In genomic region chr1:156815307-156815826, GRCh38 we compare ENCODE assay signal across 9 cellular contexts. TPM values are rescaled to one million over a fixed set of nuclear protein-coding genes. Genes with fewer than 3 reads are reported as not detected.
A peak's percentile ranks its signal among the peaks of the same experiment; 100 is the strongest.
DNase-seq lines count a peak whose midpoint lies in the region; ATAC-seq, FAIRE-seq and TF ChIP-seq lines count a peak whose summit lies in the region.
"Had no signal": no experiment of that assay in that cellular context is flagged by ENCODE, and none has a peak within 500 bp of the region (broad histone marks: within the 10 kb centered on the region; RNA-seq: fewer than 3 reads in every experiment).

No MANE protein-coding gene starts in this region.

- TF ChIP-seq EP300 in A549 (IDR thresholded peaks at IDR 0.05): no peak

- ATAC-seq in A549 (peak; percentile 33 to 37; a peak in 5 of 6 replicates), GM21786 (IDR thresholded peaks at IDR 0.05; ENCODE audit: unreplicated experiment) (no peak)

- H3K9me3 ChIP-seq in A549 (no peaks in the 10 kb centered on the region), KOPT-K1 (ENCODE audit: insufficient read depth, low read length, poor library complexity, severe bottlenecking) (no peaks in the 10 kb centered on the region), mononuclear cell (ENCODE audit: low read depth, low read length) (no peaks in the 10 kb centered on the region)

- H3K27me3 ChIP-seq in mononuclear cell (ENCODE audit: insufficient read depth, low read length): no peaks in the 10 kb centered on the region

- H3K36me3 ChIP-seq in KOPT-K1 (ENCODE audit: insufficient read depth, low read length): no peaks in the 10 kb centered on the region

- no peak for TF ChIP-seq RAD21 in A549 (conservative IDR thresholded peaks at IDR 0.05 in 1 of 2, IDR thresholded peaks at IDR 0.05 in 1 of 2)

- TF ChIP-seq CTCF in A549 (IDR thresholded peaks at IDR 0.05): no peak
- TF ChIP-seq CTCF in choroid plexus epithelial cell (conservative IDR thresholded peaks at IDR 0.05; ENCODE audit: low read depth, low read length): peak; percentile 16

- H3K4me3 ChIP-seq in A549 (no peak overlapping the region), choroid plexus epithelial cell (ENCODE audit: low read depth, low read length) (no peak overlapping the region), mononuclear cell (ENCODE audit: low read length) (peak overlapping the region; percentile 41)

- peak; percentile 27 to 34 for DNase-seq in A549 (ENCODE audit: low read depth in 1 of 2, low spot score in 1 of 2)
- peak; percentile 86 for DNase-seq in choroid plexus epithelial cell (ENCODE audit: low read depth)
- no peak for DNase-seq in DMS79 treated with DMSO at 0.1 percent for 48 hours (lab: John Stamatoyannopoulos, UW)
- DNase-seq in activated CD4-positive, alpha-beta T cell treated with anti-CD3 and anti-CD28 coated beads, Interleukin-2, amount 50 U/mL, for 4 hours: no peak
- DNase-seq in D341Med (ENCODE audit: low spot score): no peak
- DNase-seq: midbrain had no signal

- no peak for TF ChIP-seq POLR2A in A549 (IDR thresholded peaks at IDR 0.05; ENCODE audit: low read length)

- WGBS in A549 (ENCODE audit: missing lambda C conversion rate): 74% methylated on average over 5 of the region's 5 CpGs

- POLR2A ChIA-PET in A549 (lab: Yijun Ruan, JAX): no interaction called here

- H3K4me1 ChIP-seq in A549: peaks cover 24% of the 10 kb centered on the region
- H3K4me1 ChIP-seq in mononuclear cell (ENCODE audit: insufficient read depth, low read length): peaks cover 64% of the 10 kb centered on the region

- H3K4me2 ChIP-seq in A549: no peak overlapping the region; the same call in 2 of the 3 replicates

- CTCF ChIA-PET in A549 (lab: Yijun Ruan, JAX): interaction anchor here (0.8 to 27.2 kb wide), 6 partner anchors 10 to 89 kb away, joined by 3 to 480 read pairs (median 20); partner anchors contain the start of genes INSRR and NTRK1

- no peak for FAIRE-seq in A549 (lab: Jason Lieb, UNC)

- H3K27ac ChIP-seq in A549 (peak overlapping the region in 1 of 2 experiments; percentile 86; a peak in 2 of 6 replicates), KOPT-K1 (ENCODE audit: low read depth, low read length, poor library complexity, severe bottlenecking) (peak overlapping the region; percentile 81)

TF ChIP-seq in A549, 52 proteins besides CTCF, POLR2A, EP300 and RAD21:
- no peak for TF ChIP-seq ZFP36 (IDR thresholded peaks at IDR 0.05; ENCODE audit: borderline replicate concordance, partially characterized antibody)
- no peak for TF ChIP-seq HDAC2 (IDR thresholded peaks at IDR 0.05)
- no peak for TF ChIP-seq JUNB (IDR thresholded peaks at IDR 0.05)
- TF ChIP-seq MAZ (IDR thresholded peaks at IDR 0.05; ENCODE audit: borderline replicate concordance, low read depth, low read length): no peak
- no peak for TF ChIP-seq REST (IDR thresholded peaks at IDR 0.05)
- TF ChIP-seq CBX8 (IDR thresholded peaks at IDR 0.05): no peak
- no peak for TF ChIP-seq RNF2 (IDR thresholded peaks at IDR 0.05; ENCODE audit: borderline replicate concordance, low read depth)
- no peak for TF ChIP-seq SMC3 (IDR thresholded peaks at IDR 0.05)

RNA-seq across cellular contexts. Expression of gene SH2D2A, which starts 1.3 kb away (rescaled TPM):
- polyA plus RNA-seq in A549 (2011; rRNA removed) (1.4 and 1.8 TPM in 2 replicates), A549 (2017; fragmentation: RNase III; extraction: RNeasy Plus Mini Kit Qiagen cat#74134 plus additional on column Dnase treatment) (1.6 to 1.8 TPM (median 1.8 TPM) in 3 replicates)
- polyA plus RNA-seq in A549 (2012; cell fraction: cytosol; rRNA removed): 1.9 and 2.8 TPM in 2 replicates
- polyA plus RNA-seq in A549 (2012; cell fraction: nucleus; rRNA removed): 4.2 and 5.1 TPM in 2 replicates
- 0.92 and 1.2 TPM in 2 replicates for polyA minus RNA-seq in A549 (2011; rRNA and poly(A)+ RNA removed)
- 19.1 TPM for total RNA-seq in mononuclear cell

RNA-seq across cellular contexts. Expression of gene INSRR, which starts 43.5 kb away (rescaled TPM):
- polyA plus RNA-seq in A549 (2011; rRNA removed) (not detected in 2 replicates), A549 (2017; fragmentation: RNase III; extraction: RNeasy Plus Mini Kit Qiagen cat#74134 plus additional on column Dnase treatment) (not detected in 3 replicates)
- polyA plus RNA-seq in A549 (2012; cell fraction: cytosol; rRNA removed): not detected in 2 replicates
- polyA plus RNA-seq in A549 (2012; cell fraction: nucleus; rRNA removed): 0.01 TPM in 1 of 2 replicates, not detected in the other
- polyA minus RNA-seq in A549 (2011; rRNA and poly(A)+ RNA removed): not detected in 2 replicates
- not detected for total RNA-seq in mononuclear cell

RNA-seq across cellular contexts. Expression of gene NTRK1, which starts 45.3 kb away (rescaled TPM):
- polyA plus RNA-seq in A549 (2011; rRNA removed) (0.05 and 0.07 TPM in 2 replicates), A549 (2017; fragmentation: RNase III; extraction: RNeasy Plus Mini Kit Qiagen cat#74134 plus additional on column Dnase treatment) (0.08 to 0.18 TPM (median 0.10 TPM) in 3 replicates)
- polyA plus RNA-seq in A549 (2012; cell fraction: cytosol; rRNA removed): 0.13 and 0.16 TPM in 2 replicates
- 0.47 and 0.67 TPM in 2 replicates for polyA plus RNA-seq in A549 (2012; cell fraction: nucleus; rRNA removed)
- 0.34 TPM in 1 of 2 replicates, not detected in the other for polyA minus RNA-seq in A549 (2011; rRNA and poly(A)+ RNA removed)
- total RNA-seq in mononuclear cell: 0.31 TPM

RNA-seq across cellular contexts. Expression of gene PRCC, which starts 48.0 kb away (rescaled TPM):
- polyA plus RNA-seq in A549 (2011; rRNA removed) (52.0 and 65.3 TPM in 2 replicates), A549 (2017; fragmentation: RNase III; extraction: RNeasy Plus Mini Kit Qiagen cat#74134 plus additional on column Dnase treatment) (42.8 to 45.5 TPM (median 44.5 TPM) in 3 replicates)
- polyA plus RNA-seq in A549 (2012; cell fraction: cytosol; rRNA removed): 54.9 and 62.9 TPM in 2 replicates
- 39.8 and 50.8 TPM in 2 replicates for polyA plus RNA-seq in A549 (2012; cell fraction: nucleus; rRNA removed)
- 98.3 and 148 TPM in 2 replicates for polyA minus RNA-seq in A549 (2011; rRNA and poly(A)+ RNA removed)
- 19.6 TPM for total RNA-seq in mononuclear cell

Comparison
In these comparisons a context has a peak if more than half of its experiments do, and no peak if none do; other contexts are left out.
1. DNase-seq: peak in A549 (2 of 2) and choroid plexus epithelial cell (single experiment); none in DMS79 treated with DMSO at 0.1 percent for 48 hours (single experiment), activated CD4-positive, alpha-beta T cell treated with anti-CD3 and anti-CD28 coated beads, Interleukin-2, amount 50 U/mL, for 4 hours (0 of 2) and D341Med (single experiment).